ENCODE assay signal across 8 cellular contexts in genomic region chr16:46689492-46690280, GRCh38. TPM values are rescaled to one million over a fixed set of nuclear protein-coding genes. Genes with fewer than 3 reads are reported as not detected.
A peak's percentile ranks its signal among the peaks of the same experiment; 100 is the strongest.
DNase-seq lines count a peak whose midpoint lies in the region; ATAC-seq lines count a peak whose summit lies in the region.

Gene ORC6, plus strand, starts transcription at chr16:46689659. Its CDS starts 47 bp downstream, at chr16:46689706.

- no peaks in the 10 kb centered on the region for H3K36me3 ChIP-seq in endocrine pancreas (ENCODE audit: control insufficient read depth, insufficient read depth, low read length)
- H3K36me3 ChIP-seq in mesendoderm (ENCODE audit: control insufficient read depth, insufficient read depth, low read length) = peaks cover 4% of the 10 kb centered on the region

- peak within 1 kb of the TSS; percentile 82 for H3K18ac ChIP-seq in mesendoderm (ENCODE audit: low read length)

- H2BK5ac ChIP-seq in mesendoderm (ENCODE audit: low read length) = peak within 1 kb of the TSS; percentile 93

- H3K4me3 ChIP-seq in endocrine pancreas (ENCODE audit: control insufficient read depth, insufficient read depth, low read length) = peak within 1 kb of the TSS; percentile 97
- H3K4me3 ChIP-seq in mesendoderm (ENCODE audit: low read length) = peak within 1 kb of the TSS; percentile 99

- H2BK15ac ChIP-seq in mesendoderm (replicated peaks; ENCODE audit: low read depth) = no peak within 1 kb of the TSS

- H3K9ac ChIP-seq in endocrine pancreas (ENCODE audit: control insufficient read depth, insufficient read depth, low read length) (peak within 1 kb of the TSS; percentile 91), mesendoderm (ENCODE audit: low read length) (peak within 1 kb of the TSS; percentile 100)

- H3K56ac ChIP-seq in mesendoderm (ENCODE audit: low read length) = peak within 1 kb of the TSS; percentile 100

- H3K4me1 ChIP-seq in endocrine pancreas (ENCODE audit: control insufficient read depth, insufficient read depth, low read length) = peaks cover 30% of the 10 kb centered on the region
- peaks cover 7% of the 10 kb centered on the region for H3K4me1 ChIP-seq in mesendoderm (ENCODE audit: control insufficient read depth, low read depth, low read length)

- no peak within 1 kb of the TSS for H4K5ac ChIP-seq in mesendoderm (ENCODE audit: low read length)

- no CpG with 5 or more reads among the region's 73 CpGs for WGBS in mesendoderm (ENCODE audit: extremely low coverage, insufficient coverage, low lambda C conversion rate)

- no peak within 1 kb of the TSS for H2BK120ac ChIP-seq in mesendoderm (ENCODE audit: low read depth, low read length)

- CTCF ChIA-PET in activated CD8-positive, alpha-beta memory T cell treated with anti-CD3 and anti-CD28 coated beads for 36 hours (lab: Charles Lee) = interaction anchor here (0.8 to 1.4 kb wide), 3 partner anchors 16 to 165 kb away, joined by 3 to 4 read pairs (median 3); no protein-coding TSS in a partner anchor

- ATAC-seq in GM19467 (IDR thresholded peaks at IDR 0.05; ENCODE audit: unreplicated experiment) = peak; percentile 72

- peaks cover 51% of the 10 kb centered on the region for H3K79me2 ChIP-seq in mesendoderm (ENCODE audit: control insufficient read depth, insufficient read depth, low read length)

- DNase-seq in COR-L47 (lab: John Stamatoyannopoulos, UW) = peak; percentile 98
- peak; percentile 96 for DNase-seq in HPDE6-E6E7 (ENCODE audit: extremely low spot score)
- DNase-seq in NK-92 treated with Interleukin-12 subunit alpha and Interleukin-12 subunit beta, amount 100 ng/mL, for 24 hours (lab: John Stamatoyannopoulos, UW) = peak; percentile 95
- peak; percentile 98 for DNase-seq in mesendoderm
- DNase-seq in stimulated activated CD8-positive, alpha-beta memory T cell treated with anti-CD3 and anti-CD28 coated beads, Interleukin-12 subunit alpha, Interleukin-12 subunit beta, amount 100 ng/mL, for 4 hours (ENCODE audit: low read depth) = peak; percentile 93

- peak within 1 kb of the TSS; percentile 77 for H3K4ac ChIP-seq in mesendoderm (ENCODE audit: low read depth, low read length)

- H3K79me1 ChIP-seq in mesendoderm (ENCODE audit: low read length) = peaks cover 11% of the 10 kb centered on the region

- H3K27me3 ChIP-seq in endocrine pancreas (ENCODE audit: control insufficient read depth, insufficient read depth, low read length) (no peaks in the 10 kb centered on the region), mesendoderm (ENCODE audit: insufficient read depth, low read length, poor library complexity) (no peaks in the 10 kb centered on the region)

- peak within 1 kb of the TSS; percentile 45 for H2AK5ac ChIP-seq in mesendoderm (ENCODE audit: low read length)

- H4K8ac ChIP-seq in mesendoderm (ENCODE audit: low read depth, low read length) = no peak within 1 kb of the TSS

- H3K23ac ChIP-seq in mesendoderm (ENCODE audit: low read length) = peak within 1 kb of the TSS; percentile 92

- H3K27ac ChIP-seq in mesendoderm (ENCODE audit: low read depth, low read length) = peak within 1 kb of the TSS; percentile 87

- POLR2A ChIA-PET in activated CD8-positive, alpha-beta memory T cell treated with anti-CD3 and anti-CD28 coated beads for 36 hours (lab: Charles Lee) = interaction anchor here (0.6 to 1.2 kb wide), 3 partner anchors 139 to 142 kb away, joined by 3 to 13 read pairs (median 3); partner anchors contain the start of gene C16orf87

- H3K4me2 ChIP-seq in mesendoderm (ENCODE audit: low read length) = peak within 1 kb of the TSS; percentile 99

- no peaks in the 10 kb centered on the region for H3K9me3 ChIP-seq in endocrine pancreas (ENCODE audit: control insufficient read depth, low read length)

RNA-seq across cellular contexts. Expression of gene ORC6, which starts in this region (rescaled TPM):
- total RNA-seq in activated CD8-positive, alpha-beta memory T cell treated with anti-CD3 and anti-CD28 coated beads for 36 hours = 10 to 100 TPM; 53.0 to 54.6 TPM
- polyA plus RNA-seq in mesendoderm (2013, experiment 1 of 2) = 60.9 TPM
- polyA plus RNA-seq in mesendoderm (2013, experiment 2 of 2) = 62.5 TPM

Comparison
In these comparisons a context has a peak if more than half of its experiments do, and no peak if none do; other contexts are left out.
1. Peak in every context shown above with its lines: DNase-seq, ATAC-seq, H3K4me3 ChIP-seq and H3K27ac ChIP-seq.